ENCODE assay signal across 16 cellular contexts in the genomic region with DNA sequence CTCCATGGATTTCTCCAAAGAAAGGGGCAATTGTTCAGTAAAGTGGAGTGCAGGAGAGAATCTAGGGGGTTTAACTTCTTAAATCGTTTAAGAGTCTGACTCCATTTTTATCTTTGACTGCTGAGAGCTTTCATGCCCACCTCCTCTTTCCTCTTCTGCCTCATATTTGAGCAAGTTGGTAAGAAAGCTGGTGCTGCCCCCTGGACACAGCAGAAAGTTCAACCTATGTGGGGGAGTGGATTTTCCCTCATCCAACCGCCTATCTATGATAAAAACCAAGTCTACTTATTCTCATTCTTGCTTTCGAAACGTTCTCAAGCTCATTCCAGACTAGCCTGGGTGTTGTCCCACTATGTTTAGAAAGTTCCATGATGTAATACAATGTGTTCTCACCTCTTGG. TPM values are rescaled to one million over a fixed set of nuclear protein-coding genes. Genes with fewer than 3 reads are reported as not detected.
A peak's percentile ranks its signal among the peaks of the same experiment; 100 is the strongest.
DNase-seq lines count a peak whose midpoint lies in the region; ATAC-seq and TF ChIP-seq lines count a peak whose summit lies in the region.
"Had no signal": no experiment of that assay in that cellular context is flagged by ENCODE, and none has a peak within 500 bp of the region (broad histone marks: within the 10 kb centered on the region; RNA-seq: fewer than 3 reads in every experiment).

No MANE protein-coding gene starts in this region.

- H3K27ac Mint-ChIP-seq in endodermal cell, result no peak overlapping the region
- H3K27ac Mint-ChIP-seq: CD14-positive monocyte had no signal

- H3K4me1 Mint-ChIP-seq in endodermal cell, result no peaks in the 10 kb centered on the region

- H3K27me3 Mint-ChIP-seq in endodermal cell (ENCODE audit: insufficient read depth), result no peaks in the 10 kb centered on the region

- DNase-seq in stimulated activated naive CD4-positive, alpha-beta T cell (lab: John Stamatoyannopoulos, UW), result peak in 4 of 6 experiments; percentile 10 to 25 (median 18)
- DNase-seq in stimulated activated naive CD4-positive, alpha-beta T cell treated with Interleukin-2 at 50 U/mL for 16 hours (lab: John Stamatoyannopoulos, UW), result no peak
- DNase-seq in RPMI7951 (ENCODE audit: low read depth), result peak; percentile 11
- DNase-seq in endodermal cell, result no peak
- no peak for DNase-seq in NCI-H748 (lab: John Stamatoyannopoulos, UW; ENCODE audit: unreplicated experiment)
- DNase-seq in gastrocnemius medialis, result no peak
- DNase-seq in NCI-H526 treated with DMSO at 0.1 percent for 48 hours (lab: John Stamatoyannopoulos, UW), result no peak
- DNase-seq: GM23248, NCI-H1417 treated with DMSO at 0.1 percent for 48 hours, NCI-H526, posterior cingulate gyrus, SK-N-SH had no signal

- H3K9me3 Mint-ChIP-seq in endodermal cell, result no peaks in the 10 kb centered on the region

- ATAC-seq in gastrocnemius medialis (no peak), HG03354 (IDR thresholded peaks at IDR 0.05; ENCODE audit: poor library complexity, severe bottlenecking, unreplicated experiment) (no peak)

- no peak overlapping the region for H3K27ac ChIP-seq in endodermal cell (ENCODE audit: low read depth, low read length)
- no peak overlapping the region for H3K27ac ChIP-seq in gastrocnemius medialis
- H3K27ac ChIP-seq: ascending aorta, GM23248 had no signal

- intact Hi-C loops in gastrocnemius medialis (cut with DNase I; ENCODE audit: low total_unique reads), result no loop called here

- H3K36me3 ChIP-seq in endodermal cell (ENCODE audit: control insufficient read depth, insufficient read depth, low read length) (no peaks in the 10 kb centered on the region), gastrocnemius medialis (no peaks in the 10 kb centered on the region)
- H3K36me3 ChIP-seq: ascending aorta had no signal

- 82 to 87% methylated on average over 3 to 4 of the region's 4 CpGs for WGBS in endodermal cell (ENCODE audit: insufficient coverage in 1 of 2, insufficient read length in 1 of 2), 2 experiments

- no peaks in the 10 kb centered on the region for H3K4me1 ChIP-seq in endodermal cell (ENCODE audit: control insufficient read depth, insufficient read depth, low read length)
- H3K4me1 ChIP-seq in gastrocnemius medialis, result no peaks in the 10 kb centered on the region
- H3K4me1 ChIP-seq: ascending aorta had no signal

- H3K9me3 ChIP-seq in endodermal cell (ENCODE audit: control insufficient read depth, low read length), result no peaks in the 10 kb centered on the region
- no peaks in the 10 kb centered on the region for H3K9me3 ChIP-seq in gastrocnemius medialis
- H3K9me3 ChIP-seq: ascending aorta, SK-N-SH had no signal

- no peak overlapping the region for H3K4me3 ChIP-seq in endodermal cell (ENCODE audit: low read length)
- H3K4me3 ChIP-seq in gastrocnemius medialis, result no peak overlapping the region
- H3K4me3 ChIP-seq: ascending aorta, GM23248 had no signal

- no peak overlapping the region for H3K4me3 Mint-ChIP-seq in endodermal cell
- H3K4me3 Mint-ChIP-seq: CD14-positive monocyte had no signal

- no peak for TF ChIP-seq POLR2A in gastrocnemius medialis (IDR thresholded peaks at IDR 0.05)

- no peak overlapping the region for H3K9ac ChIP-seq in endodermal cell (ENCODE audit: extremely low read depth, low read length, poor library complexity, severe bottlenecking)
- H3K9ac ChIP-seq: GM23248, SK-N-SH had no signal

- in situ Hi-C loops in gastrocnemius medialis (cut with MboI; ENCODE audit: low sequenced_read_pairs in 4 of 4), result no loop called here

- no peaks in the 10 kb centered on the region for H3K36me3 Mint-ChIP-seq in endodermal cell (ENCODE audit: low read depth)

- H3K27me3 ChIP-seq in endodermal cell (ENCODE audit: control insufficient read depth, insufficient read depth, low read length, poor library complexity, severe bottlenecking) (no peaks in the 10 kb centered on the region), gastrocnemius medialis (no peaks in the 10 kb centered on the region)
- H3K27me3 ChIP-seq: ascending aorta had no signal

- TF ChIP-seq CTCF in endodermal cell (conservative IDR thresholded peaks at IDR 0.05), result peak; percentile 49
- no peak for TF ChIP-seq CTCF in gastrocnemius medialis (IDR thresholded peaks at IDR 0.05 in 4 of 5, conservative IDR thresholded peaks at IDR 0.05 in 1 of 5)

RNA-seq across cellular contexts. Expression of a gene that starts 26.0 kb away (rescaled TPM):
- total RNA-seq in RPMI7951 (2014; rRNA removed; shearing (Covaris generic)), result not detected in 2 replicates
- not detected for total RNA-seq in endodermal cell
- not detected for polyA plus RNA-seq in endodermal cell (2013, experiment 1 of 2)
- polyA plus RNA-seq in endodermal cell (2013, experiment 2 of 2), result not detected
- total RNA-seq in gastrocnemius medialis, result under 1 TPM in 1 of 4 donors, not detected in 3; 0.49 TPM
- total RNA-seq: ascending aorta, GM23248, subcutaneous adipose tissue had no signal
- polyA plus RNA-seq: GM23248, SK-N-SH had no signal

Comparison
In these comparisons a context has a peak if more than half of its experiments do, and no peak if none do; other contexts are left out.
1. DNase-seq: peak in stimulated activated naive CD4-positive, alpha-beta T cell (4 of 6) and RPMI7951 (single experiment); none in stimulated activated naive CD4-positive, alpha-beta T cell treated with Interleukin-2 at 50 U/mL for 16 hours (single experiment), endodermal cell (single experiment), NCI-H748 (single experiment), gastrocnemius medialis (0 of 2) and NCI-H526 treated with DMSO at 0.1 percent for 48 hours (single experiment).